ENCODE assay signal across 9 cellular contexts in the genomic region with DNA sequence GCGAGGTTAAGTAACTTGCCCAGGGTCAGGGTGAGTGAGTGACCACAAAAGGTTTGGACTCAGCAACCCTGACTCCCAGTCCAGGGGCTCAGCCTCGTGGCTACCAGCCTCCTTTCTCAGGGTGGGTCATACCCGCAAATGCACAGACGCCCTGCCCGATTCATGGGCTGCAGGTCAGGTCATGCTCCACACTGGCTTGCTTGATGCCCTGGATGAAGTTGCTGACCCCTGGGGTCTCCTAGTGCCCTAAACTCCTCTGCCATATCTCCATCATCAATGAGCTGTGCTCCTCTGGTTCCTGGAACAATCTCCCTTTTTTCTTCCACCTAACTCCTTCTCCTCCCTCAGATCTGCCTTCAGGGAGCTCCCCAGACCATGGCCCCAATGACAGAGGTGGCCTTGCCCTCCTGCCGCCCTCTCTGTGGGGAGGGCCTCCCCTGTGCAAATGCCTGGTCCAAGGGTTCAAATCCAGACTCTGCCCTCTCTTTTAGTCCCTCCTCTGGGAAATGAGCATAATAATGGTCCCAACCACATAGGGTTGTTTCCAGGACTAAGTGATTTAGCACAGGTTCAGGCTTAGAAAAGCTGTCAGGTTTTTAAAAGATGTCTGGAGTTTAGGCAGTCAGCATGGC.
A peak's percentile ranks its signal among the peaks of the same experiment; 100 is the strongest.
DNase-seq lines count a peak whose midpoint lies in the region; ATAC-seq and TF ChIP-seq lines count a peak whose summit lies in the region.
"Had no signal": no experiment of that assay in that cellular context is flagged by ENCODE, and none has a peak within 500 bp of the region (broad histone marks: within the 10 kb centered on the region; RNA-seq: fewer than 3 reads in every experiment).

No MANE protein-coding gene starts in this region.

- TF ChIP-seq CTCF in left lung (IDR thresholded peaks at IDR 0.05) = no peak

- H3K27ac ChIP-seq in angular gyrus (ENCODE audit: low read depth, low read length) = peak overlapping the region; percentile 83
- H3K27ac ChIP-seq in muscle layer of colon (ENCODE audit: low read depth, low read length) = peak overlapping the region; percentile 89
- no peak overlapping the region for H3K27ac ChIP-seq in left lung
- H3K27ac ChIP-seq: colonic mucosa had no signal

- DNase-seq in AG20443 (ENCODE audit: low spot score) (peak; percentile 1), NCI-H82 treated with DMSO at 0.1 percent for 48 hours (lab: John Stamatoyannopoulos, UW; ENCODE audit: unreplicated experiment) (no peak), NCI-H2227 (lab: John Stamatoyannopoulos, UW; ENCODE audit: unreplicated experiment) (no peak), left lung (no peak)
- no peak for DNase-seq in activated CD4-positive, CD25-positive, alpha-beta regulatory T cell treated with anti-CD3 and anti-CD28 coated beads, Interleukin-2, amount 50 U/mL, for 72 hours

- no peaks in the 10 kb centered on the region for H3K27me3 ChIP-seq in muscle layer of colon (ENCODE audit: control insufficient read depth in 1 of 2, insufficient read depth in 2 of 2, low read length in 2 of 2)
- peaks cover 0 to 11% of the 10 kb centered on the region in 2 donors for H3K27me3 ChIP-seq in left lung
- H3K27me3 ChIP-seq: colonic mucosa had no signal

- H3K4me1 ChIP-seq in muscle layer of colon (ENCODE audit: insufficient read depth, low read length) = peaks cover 59% of the 10 kb centered on the region
- peaks cover 5 to 47% of the 10 kb centered on the region in 2 donors for H3K4me1 ChIP-seq in left lung
- H3K4me1 ChIP-seq: colonic mucosa had no signal

- H3K9me3 ChIP-seq in muscle layer of colon (ENCODE audit: low read length) = no peaks in the 10 kb centered on the region
- no peaks in the 10 kb centered on the region for H3K9me3 ChIP-seq in left lung
- H3K9me3 ChIP-seq: colonic mucosa had no signal

- no peak overlapping the region for H3K4me3 ChIP-seq in muscle layer of colon (ENCODE audit: low read depth in 1 of 2, low read length in 2 of 2)
- H3K4me3 ChIP-seq in left lung = no peak overlapping the region
- H3K4me3 ChIP-seq: colonic mucosa had no signal

- intact Hi-C loops in left lung (cut with DNase I) = loop anchor here in 1 of 2 donors (10.0 kb wide), 1 partner anchor 96 kb away; the partner anchor contains the start of gene TSPAN18

- H3K9ac ChIP-seq in muscle layer of colon (ENCODE audit: low read length) = no peak overlapping the region

- ATAC-seq in GM18517 (IDR thresholded peaks at IDR 0.05; ENCODE audit: unreplicated experiment) (peak; percentile 4), left lung (no peak)

- H3K36me3 ChIP-seq in muscle layer of colon (ENCODE audit: insufficient read depth, low read length) = no peaks in the 10 kb centered on the region
- H3K36me3 ChIP-seq in left lung = no peaks in the 10 kb centered on the region
- H3K36me3 ChIP-seq: colonic mucosa had no signal

Comparison
In these comparisons a context has a peak if more than half of its experiments do, and no peak if none do; other contexts are left out.
1. H3K27ac ChIP-seq: peak in angular gyrus (single experiment) and muscle layer of colon (single experiment); none in left lung (0 of 2).